ENCODE assay signal across 9 cellular contexts in the genomic region with DNA sequence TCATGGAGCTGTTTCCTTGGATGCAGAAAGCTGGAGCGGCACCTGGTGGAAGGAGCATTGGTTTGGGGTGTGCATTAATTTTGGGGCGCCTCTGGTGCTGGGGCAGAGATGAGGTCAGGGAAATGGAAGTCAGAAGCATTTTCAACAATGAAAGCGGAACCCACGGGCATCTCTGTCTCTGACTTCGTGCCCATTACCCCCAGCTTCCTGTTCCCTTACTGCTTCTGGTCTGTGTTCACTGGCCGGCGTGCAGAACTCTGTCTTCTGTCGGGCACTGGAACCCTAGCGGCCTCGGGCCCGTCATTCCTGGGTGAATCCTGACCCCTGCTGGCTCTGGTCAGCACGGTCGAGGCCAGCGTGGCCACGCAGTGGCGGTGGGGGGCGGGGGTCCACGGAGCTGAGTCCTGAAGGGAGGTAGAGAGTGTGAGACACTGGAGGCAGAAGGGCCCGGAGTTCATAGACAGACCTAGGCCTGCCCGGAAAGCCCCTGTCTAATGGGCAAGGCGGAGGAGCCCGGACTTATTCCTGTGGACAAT. TPM values are rescaled to one million over a fixed set of nuclear protein-coding genes. Genes with fewer than 3 reads are reported as not detected.
A peak's percentile ranks its signal among the peaks of the same experiment; 100 is the strongest.
DNase-seq lines count a peak whose midpoint lies in the region; ATAC-seq and TF ChIP-seq lines count a peak whose summit lies in the region.
"Had no signal": no experiment of that assay in that cellular context is flagged by ENCODE, and none has a peak within 500 bp of the region (broad histone marks: within the 10 kb centered on the region; RNA-seq: fewer than 3 reads in every experiment).

No MANE protein-coding gene starts in this region.

- H3K36me3 Mint-ChIP-seq in activated CD8-positive, alpha-beta T cell treated with anti-CD3 and anti-CD28 coated beads, Interleukin-2, amount 10 ng/mL, durations not matched to agents 7 days and 5 days (ENCODE audit: low read depth) = peaks cover 4% of the 10 kb centered on the region

- TF ChIP-seq EP300 in Ishikawa (IDR thresholded peaks at IDR 0.05; ENCODE audit: borderline replicate concordance) = no peak
- no peak for TF ChIP-seq EP300 in suprapubic skin (IDR thresholded peaks at IDR 0.05)

- TF ChIP-seq POLR2A in suprapubic skin (IDR thresholded peaks at IDR 0.05) = no peak

- peaks cover 17% of the 10 kb centered on the region for H3K9me3 Mint-ChIP-seq in activated CD8-positive, alpha-beta T cell treated with anti-CD3 and anti-CD28 coated beads, Interleukin-2, amount 10 ng/mL, durations not matched to agents 7 days and 5 days (ENCODE audit: insufficient read depth)

- peak in 1 of 2 donors; percentile 26 for TF ChIP-seq CTCF in suprapubic skin (IDR thresholded peaks at IDR 0.05)

- TF ChIP-seq RAD21 in Ishikawa (IDR thresholded peaks at IDR 0.05; ENCODE audit: low read depth) = peak; percentile 66

- H3K4me1 ChIP-seq in rectal smooth muscle tissue (ENCODE audit: control insufficient read depth, insufficient read depth, low read length) = no peaks in the 10 kb centered on the region
- H3K4me1 ChIP-seq in suprapubic skin = no peaks in the 10 kb centered on the region

- H3K27me3 Mint-ChIP-seq in activated CD8-positive, alpha-beta T cell treated with anti-CD3 and anti-CD28 coated beads, Interleukin-2, amount 10 ng/mL, durations not matched to agents 7 days and 5 days (ENCODE audit: low read depth) = peaks cover 13% of the 10 kb centered on the region

- no peak overlapping the region for H3K9ac ChIP-seq in rectal smooth muscle tissue (ENCODE audit: low read length)

- DNase-seq in DMS53 treated with DMSO at 0.1 percent for 48 hours (lab: John Stamatoyannopoulos, UW; ENCODE audit: unreplicated experiment) (peak; percentile 41), left cardiac atrium (peak; percentile 75), suprapubic skin (ENCODE audit: low spot score in 2 of 2) (no peak), H4 (ENCODE audit: low spot score) (no peak)
- DNase-seq in activated CD8-positive, alpha-beta T cell treated with anti-CD3 and anti-CD28 coated beads, Interleukin-2, amount 10 ng/mL, durations not matched to agents 7 days and 5 days = peak; percentile 37

- peaks cover 9% of the 10 kb centered on the region for H3K27me3 ChIP-seq in rectal smooth muscle tissue (ENCODE audit: control insufficient read depth, insufficient read depth, low read length)
- H3K27me3 ChIP-seq in suprapubic skin = peaks cover 26% of the 10 kb centered on the region

- H3K9me3 ChIP-seq in suprapubic skin = peaks cover 4% of the 10 kb centered on the region

- no peak overlapping the region for H3K4me3 ChIP-seq in rectal smooth muscle tissue (ENCODE audit: low read length)
- H3K4me3 ChIP-seq in suprapubic skin = no peak overlapping the region

- intact Hi-C loops in left cardiac atrium (cut with DNase I) = loop anchor here (5.0 to 10.0 kb wide), 3 partner anchors 44 to 161 kb away; a partner anchor contains a TSS

- no peaks in the 10 kb centered on the region for H3K36me3 ChIP-seq in rectal smooth muscle tissue (ENCODE audit: control insufficient read depth, insufficient read depth, low read length)
- H3K36me3 ChIP-seq in suprapubic skin = no peaks in the 10 kb centered on the region

- WGBS in suprapubic skin = 71% methylated on average over 9 of the region's 22 CpGs

- no peak overlapping the region for H3K27ac Mint-ChIP-seq in activated CD8-positive, alpha-beta T cell treated with anti-CD3 and anti-CD28 coated beads, Interleukin-2, amount 10 ng/mL, durations not matched to agents 7 days and 5 days

- CTCF ChIA-PET in activated CD8-positive, alpha-beta T cell treated with anti-CD3 and anti-CD28 coated beads, Interleukin-2, amount 10 ng/mL, durations not matched to agents 7 days and 5 days (lab: Charles Lee) = interaction anchor here (1.1 to 2.3 kb wide), 3 partner anchors 18 to 160 kb away, joined by 3 to 5 read pairs (median 4); no protein-coding TSS in a partner anchor

- POLR2A ChIA-PET in activated CD8-positive, alpha-beta T cell treated with anti-CD3 and anti-CD28 coated beads, Interleukin-2, amount 10 ng/mL, durations not matched to agents 7 days and 5 days (lab: Charles Lee) = interaction anchor here (0.9 kb wide), 1 partner anchor 12 kb away, joined by 5 read pairs; a partner anchor contains a TSS

- ATAC-seq in activated CD8-positive, alpha-beta T cell treated with anti-CD3 and anti-CD28 coated beads, Interleukin-2, amount 10 ng/mL, durations not matched to agents 7 days and 5 days = no peak
- ATAC-seq in left cardiac atrium (peak; percentile 91 to 93), GM21576 (IDR thresholded peaks at IDR 0.05; ENCODE audit: unreplicated experiment) (no peak)

- H3K27ac ChIP-seq in rectal smooth muscle tissue (ENCODE audit: low read depth, low read length) (peak overlapping the region; percentile 14), suprapubic skin (no peak overlapping the region)

- H3K4me1 Mint-ChIP-seq in activated CD8-positive, alpha-beta T cell treated with anti-CD3 and anti-CD28 coated beads, Interleukin-2, amount 10 ng/mL, durations not matched to agents 7 days and 5 days (ENCODE audit: low read depth) = no peaks in the 10 kb centered on the region

- no peak overlapping the region for H3K4me3 Mint-ChIP-seq in activated CD8-positive, alpha-beta T cell treated with anti-CD3 and anti-CD28 coated beads, Interleukin-2, amount 10 ng/mL, durations not matched to agents 7 days and 5 days

TF ChIP-seq in Ishikawa, 13 proteins besides CTCF, POLR2A, EP300 and RAD21:
- TF ChIP-seq CREB1 (IDR thresholded peaks at IDR 0.05; ENCODE audit: low read depth) (no peak), ZBTB7A (IDR thresholded peaks at IDR 0.05; ENCODE audit: low read depth) (0 out of 2 replicates have a peak, but pooled peaks have one; percentile 56)

RNA-seq across cellular contexts. Expression of a gene that starts 7.9 kb away (rescaled TPM):
- under 1 TPM; 0.66 to 0.76 TPM for total RNA-seq in activated CD8-positive, alpha-beta T cell treated with anti-CD3 and anti-CD28 coated beads, Interleukin-2, amount 10 ng/mL, durations not matched to agents 7 days and 5 days
- total RNA-seq in left cardiac atrium = not detected
- not detected for total RNA-seq in suprapubic skin
- 0.02 TPM in 1 of 2 replicates, not detected in the other for total RNA-seq in H4 (2014; rRNA removed; shearing (Covaris generic))

RNA-seq across cellular contexts. Expression of a gene that starts 12.5 kb away (rescaled TPM):
- total RNA-seq in activated CD8-positive, alpha-beta T cell treated with anti-CD3 and anti-CD28 coated beads, Interleukin-2, amount 10 ng/mL, durations not matched to agents 7 days and 5 days = 100 to 1,000 TPM; 144 to 146 TPM
- total RNA-seq in left cardiac atrium (10 to 100 TPM; 43.6 to 47.7 TPM), suprapubic skin (100 to 1,000 TPM in 1 of 4 donors, 10 to 100 TPM in 3; 71.2 to 106 (median 87.5) TPM)
- 235 and 259 TPM in 2 replicates for total RNA-seq in H4 (2014; rRNA removed; shearing (Covaris generic))

RNA-seq across cellular contexts. Expression of a gene that starts 12.6 kb away (rescaled TPM):
- total RNA-seq in activated CD8-positive, alpha-beta T cell treated with anti-CD3 and anti-CD28 coated beads, Interleukin-2, amount 10 ng/mL, durations not matched to agents 7 days and 5 days = 10 to 100 TPM; 73.5 to 80.7 TPM
- 10 to 100 TPM; 22.9 to 33.7 TPM for total RNA-seq in left cardiac atrium
- total RNA-seq in suprapubic skin = 10 to 100 TPM; 46.8 to 97.6 (median 59.6) TPM
- total RNA-seq in H4 (2014; rRNA removed; shearing (Covaris generic)) = 9.3 and 10.2 TPM in 2 replicates

RNA-seq across cellular contexts. Expression of a gene that starts 33.9 kb away (rescaled TPM):
- total RNA-seq in activated CD8-positive, alpha-beta T cell treated with anti-CD3 and anti-CD28 coated beads, Interleukin-2, amount 10 ng/mL, durations not matched to agents 7 days and 5 days = under 1 TPM; 0.16 to 0.34 TPM
- total RNA-seq in left cardiac atrium (1 to 10 TPM; 1.0 to 2.3 TPM), suprapubic skin (1 to 10 TPM in 1 of 4 donors, under 1 TPM in 1, not detected in 2; 0.55 to 1.4 TPM)
- 0.06 TPM in 1 of 2 replicates, not detected in the other for total RNA-seq in H4 (2014; rRNA removed; shearing (Covaris generic))

RNA-seq across cellular contexts. Expression of a gene that starts 44.2 kb away (rescaled TPM):
- not detected for total RNA-seq in activated CD8-positive, alpha-beta T cell treated with anti-CD3 and anti-CD28 coated beads, Interleukin-2, amount 10 ng/mL, durations not matched to agents 7 days and 5 days
- total RNA-seq in left cardiac atrium (not detected), suprapubic skin (not detected)
- total RNA-seq in H4 (2014; rRNA removed; shearing (Covaris generic)) = 0.45 TPM in 1 of 2 replicates, not detected in the other
- total RNA-seq: T-helper 1 cell treated with Interleukin-12 subunit alpha and Interleukin-12 subunit beta and Interleukin-4 antibody, amounts not matched to agents 30 ng/mL and 1 ng/mL, for 36 hours had no signal

Comparison
In these comparisons a context has a peak if more than half of its experiments do, and no peak if none do; other contexts are left out.
1. DNase-seq: peak in DMS53 treated with DMSO at 0.1 percent for 48 hours (single experiment), activated CD8-positive, alpha-beta T cell treated with anti-CD3 and anti-CD28 coated beads, Interleukin-2, amount 10 ng/mL, durations not matched to agents 7 days and 5 days (single experiment) and left cardiac atrium (single experiment); none in suprapubic skin (0 of 2) and H4 (single experiment).
2. ATAC-seq: peak in left cardiac atrium (2 of 2); none in activated CD8-positive, alpha-beta T cell treated with anti-CD3 and anti-CD28 coated beads, Interleukin-2, amount 10 ng/mL, durations not matched to agents 7 days and 5 days (single experiment) and GM21576 (single experiment).